15 cellular contexts compared by ENCODE assay signal in genomic region chr20:51583073-51583472, GRCh38.
"Had no signal": no experiment of that assay in that cellular context is flagged by ENCODE, and none has a peak within 500 bp of the region (broad histone marks: within the 10 kb centered on the region; RNA-seq: fewer than 3 reads in every experiment).

No MANE protein-coding gene starts in this region.

- H3K9ac ChIP-seq: parathyroid adenoma had no signal

- H3K4me3 ChIP-seq: body of pancreas, smooth muscle cell had no signal

- H3K36me3 Mint-ChIP-seq: natural killer cell treated with Interleukin-12 subunit alpha and Interleukin-12 subunit beta and Interleukin-15 and Interleukin-18, amount 100 ng/mL, for 72 hours; type B pancreatic cell; WTC11 had no signal

- H3K79me2 ChIP-seq: parathyroid adenoma had no signal

- H3K27ac Mint-ChIP-seq: activated CD4-positive, alpha-beta T cell treated with anti-CD3 and anti-CD28 coated beads for 36 hours; activated naive CD8-positive, alpha-beta T cell treated with anti-CD3 and anti-CD28 coated beads, Interleukin-2, amount 10 ng/mL, durations not matched to agents 7 days and 5 days; activated T-helper 17 cell treated with anti-CD3 and anti-CD28 coated beads, Interleukin-2, amount 50 U/mL, for 72 hours; stimulated activated naive CD8-positive, alpha-beta T cell treated with anti-CD3 and anti-CD28 coated beads, Interleukin-15, amount 100 ng/mL, for 72 hours; type B pancreatic cell; WTC11 had no signal

- H3K4me2 ChIP-seq: smooth muscle cell had no signal

- H3K4me3 Mint-ChIP-seq: activated CD4-positive, alpha-beta T cell treated with anti-CD3 and anti-CD28 coated beads for 36 hours; activated naive CD8-positive, alpha-beta T cell treated with anti-CD3 and anti-CD28 coated beads, Interleukin-2, amount 10 ng/mL, durations not matched to agents 7 days and 5 days; activated T-helper 17 cell treated with anti-CD3 and anti-CD28 coated beads, Interleukin-2, amount 50 U/mL, for 72 hours; natural killer cell treated with Interleukin-12 subunit alpha and Interleukin-12 subunit beta and Interleukin-15 and Interleukin-18, amount 100 ng/mL, for 72 hours; stimulated activated naive CD8-positive, alpha-beta T cell treated with anti-CD3 and anti-CD28 coated beads, Interleukin-15, amount 100 ng/mL, for 72 hours; type B pancreatic cell; WTC11 had no signal

- H3K4me1 ChIP-seq: body of pancreas, parathyroid adenoma had no signal

- H3K9me3 ChIP-seq: body of pancreas, neutrophil had no signal

- H3K27ac ChIP-seq: body of pancreas, neutrophil, parathyroid adenoma had no signal

- H3K27me3 ChIP-seq: body of pancreas, neutrophil had no signal

- H2AFZ ChIP-seq: parathyroid adenoma had no signal

- ATAC-seq: activated CD4-positive, alpha-beta T cell treated with anti-CD3 and anti-CD28 coated beads for 36 hours; activated T-helper 17 cell treated with anti-CD3 and anti-CD28 coated beads, Interleukin-2, amount 50 U/mL, for 72 hours; body of pancreas; natural killer cell treated with Interleukin-12 subunit alpha and Interleukin-12 subunit beta and Interleukin-15 and Interleukin-18, amount 100 ng/mL, for 72 hours; sciatic nerve; stimulated activated naive CD8-positive, alpha-beta T cell treated with anti-CD3 and anti-CD28 coated beads, Interleukin-15, amount 100 ng/mL, for 72 hours had no signal

- DNase-seq: activated CD4-positive, alpha-beta T cell treated with anti-CD3 and anti-CD28 coated beads for 36 hours; activated CD4-positive, alpha-beta T cell treated with anti-CD3 and anti-CD28 coated beads, Interleukin-2, amount 50 U/mL, for 48 hours; activated naive CD4-positive, alpha-beta T cell; activated naive CD8-positive, alpha-beta T cell treated with anti-CD3 and anti-CD28 coated beads, Interleukin-2, amount 10 ng/mL, durations not matched to agents 7 days and 5 days; body of pancreas; stimulated activated CD4-positive, alpha-beta T cell treated with anti-CD3 and anti-CD28 coated beads, Interleukin-4, amount 100 ng/mL, for 1 hour; stimulated activated naive CD8-positive, alpha-beta T cell treated with anti-CD3 and anti-CD28 coated beads, Interleukin-15, amount 100 ng/mL, for 72 hours had no signal

- H3K4me1 Mint-ChIP-seq: activated T-helper 17 cell treated with anti-CD3 and anti-CD28 coated beads, Interleukin-2, amount 50 U/mL, for 72 hours; WTC11 had no signal

- H3K9me3 Mint-ChIP-seq: activated T-helper 17 cell treated with anti-CD3 and anti-CD28 coated beads, Interleukin-2, amount 50 U/mL, for 72 hours; natural killer cell treated with Interleukin-12 subunit alpha and Interleukin-12 subunit beta and Interleukin-15 and Interleukin-18, amount 100 ng/mL, for 72 hours; stimulated activated naive CD8-positive, alpha-beta T cell treated with anti-CD3 and anti-CD28 coated beads, Interleukin-15, amount 100 ng/mL, for 72 hours; type B pancreatic cell had no signal

- H3K36me3 ChIP-seq: neutrophil had no signal

- H3K27me3 Mint-ChIP-seq: activated T-helper 17 cell treated with anti-CD3 and anti-CD28 coated beads, Interleukin-2, amount 50 U/mL, for 72 hours; stimulated activated naive CD8-positive, alpha-beta T cell treated with anti-CD3 and anti-CD28 coated beads, Interleukin-15, amount 100 ng/mL, for 72 hours; type B pancreatic cell had no signal
